26 cellular contexts compared by ENCODE assay signal in the genomic region with DNA sequence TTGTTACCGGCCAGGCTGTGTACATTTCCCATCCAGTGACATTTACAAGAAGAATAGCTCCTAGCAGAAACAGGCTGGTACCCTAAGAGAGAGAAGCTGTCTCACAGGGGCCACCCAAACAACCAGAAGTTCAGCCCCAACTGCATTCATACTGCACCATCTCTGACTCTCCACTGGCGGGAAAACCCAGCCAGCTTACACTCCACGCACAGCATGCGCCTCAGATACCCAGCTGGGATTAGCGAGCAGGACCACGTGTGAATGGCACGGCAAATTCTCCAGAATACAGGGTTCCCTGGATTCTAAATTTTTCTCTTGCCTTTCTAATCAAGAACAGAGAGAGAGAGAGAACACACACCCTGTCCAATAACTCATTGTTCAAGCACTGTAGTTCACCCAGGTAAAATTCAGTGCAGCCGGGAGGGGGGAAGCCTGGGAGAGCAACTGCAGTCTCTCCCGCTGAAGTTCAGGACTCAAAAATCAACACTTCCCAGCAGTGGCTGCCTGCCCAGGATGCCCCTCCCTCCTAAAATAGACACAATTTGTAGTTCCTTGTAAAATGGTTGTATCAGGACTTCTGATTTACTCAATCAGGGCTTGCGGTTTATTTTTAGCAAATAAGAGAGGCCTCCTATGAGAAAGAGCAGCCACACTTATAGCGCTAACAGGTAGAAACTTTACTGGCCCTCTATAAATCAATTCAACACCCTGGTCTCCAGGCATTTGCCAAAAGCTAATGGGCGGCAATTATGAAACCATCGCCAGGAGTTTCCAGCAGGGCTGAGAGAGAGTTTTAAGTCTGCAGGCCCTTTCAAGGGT. TPM values are rescaled to one million over a fixed set of nuclear protein-coding genes. Genes with fewer than 3 reads are reported as not detected.
DNase-seq lines count a peak whose midpoint lies in the region; ATAC-seq, FAIRE-seq and TF ChIP-seq lines count a peak whose summit lies in the region.
"Had no signal": no experiment of that assay in that cellular context is flagged by ENCODE, and none has a peak within 500 bp of the region (broad histone marks: within the 10 kb centered on the region; RNA-seq: fewer than 3 reads in every experiment).

No MANE protein-coding gene starts in this region.

- H3K4me3 Mint-ChIP-seq in naive thymus-derived CD8-positive, alpha-beta T cell, result peak overlapping the region in 9 of 10 donors; percentile 5 to 85 (median 64)
- H3K4me3 Mint-ChIP-seq: activated CD8-positive, alpha-beta T cell treated with anti-CD3 and anti-CD28 coated beads, Interleukin-2, amount 10 ng/mL, durations not matched to agents 7 days and 5 days had no signal

- no peak for TF ChIP-seq EP300 in HepG2 (IDR thresholded peaks at IDR 0.05; ENCODE audit: low read depth in 2 of 2, low read length in 2 of 2)
- no peak for TF ChIP-seq EP300 in HepG2 (CRISPR knock-in tag; IDR thresholded peaks at IDR 0.05; ENCODE audit: borderline replicate concordance)

- H3K4me2 ChIP-seq in HepG2 (ENCODE audit: low read depth, low read length), result no peak overlapping the region

- H4K20me1 ChIP-seq in HepG2 (ENCODE audit: insufficient read depth, low read length), result no peaks in the 10 kb centered on the region

- BruUV-seq in HepG2 (replicated peaks; lab: Mats Ljungman, UMichigan), result no TSS peak

- 16% methylated on average over 13 of the region's 13 CpGs for WGBS in HepG2 (ENCODE audit: low lambda C conversion rate)
- 46% methylated on average over 13 of the region's 13 CpGs for WGBS in right lobe of liver (ENCODE audit: insufficient coverage, low coverage, low lambda C conversion rate, missing lambda C conversion rate)

- H3K4me1 ChIP-seq in HepG2 (ENCODE audit: insufficient read depth, low read length) (no peaks in the 10 kb centered on the region), right lobe of liver (peaks cover 0 to 12% (median 0%) of the 10 kb centered on the region in 4 donors), ascending aorta (peaks cover 7 to 16% of the 10 kb centered on the region in 2 donors)
- H3K4me1 ChIP-seq: uterus had no signal

- CTCF ChIA-PET in HepG2 (lab: Yijun Ruan, JAX; ENCODE audit: low intra/inter-chr PET ratio, low total read pairs), result no interaction called here

- no peak overlapping the region for H3K9ac ChIP-seq in HepG2 (ENCODE audit: insufficient read depth, low read depth, low read length)
- H3K9ac ChIP-seq in SK-N-MC (ENCODE audit: insufficient read length), result no peak overlapping the region

- ATAC-seq in HepG2 (no peak), right lobe of liver (no peak), GM18498 (IDR thresholded peaks at IDR 0.05; ENCODE audit: unreplicated experiment) (no peak)
- no peak for ATAC-seq in naive thymus-derived CD8-positive, alpha-beta T cell
- ATAC-seq: activated CD8-positive, alpha-beta T cell treated with anti-CD3 and anti-CD28 coated beads, Interleukin-2, amount 10 ng/mL, durations not matched to agents 7 days and 5 days; Panc1 had no signal

- no peak for DNase-seq in HepG2 (ENCODE audit: low spot score)
- no peak for DNase-seq in right lobe of liver
- DNase-seq in SK-N-MC (ENCODE audit: low read depth, low spot score), result no peak
- DNase-seq in naive thymus-derived CD8-positive, alpha-beta T cell, result no peak
- DNase-seq in dorsolateral prefrontal cortex, result no peak
- no peak for DNase-seq in ascending aorta (ENCODE audit: low spot score in 2 of 2)
- no peak for DNase-seq in stimulated activated CD4-positive, alpha-beta T cell treated with anti-CD3 and anti-CD28 coated beads, Interleukin-15, amount 100 ng/mL, for 24 hours
- DNase-seq: activated CD8-positive, alpha-beta T cell treated with anti-CD3 and anti-CD28 coated beads, Interleukin-2, amount 10 ng/mL, durations not matched to agents 7 days and 5 days; activated naive CD8-positive, alpha-beta T cell treated with anti-CD3 and anti-CD28 coated beads, Interleukin-2, amount 10 ng/mL, durations not matched to agents 7 days and 5 days; activated T-cell treated with anti-CD3 and anti-CD28 coated beads, Interleukin-2, amount 50 U/mL, for 48 hours; DND-41; islet precursor cell; naive B cell; NCI-H526; spleen; stimulated activated CD8-positive, alpha-beta memory T cell treated with anti-CD3 and anti-CD28 coated beads, Interleukin-4, amount 100 ng/mL, for 48 hours; T-helper 2 cell; uterus had no signal

- no peaks in the 10 kb centered on the region for H3K79me2 ChIP-seq in HepG2 (ENCODE audit: insufficient read depth, low read length)
- H3K79me2 ChIP-seq: hepatocyte had no signal

- in situ Hi-C loops in HepG2 (cut with HindIII; ENCODE audit: extremely low pct_ligation_motif_present, low pct_unique_long_range_greater_than_20kb), result no loop called here

- no peak overlapping the region for H2AFZ ChIP-seq in HepG2 (ENCODE audit: low read length)
- H2AFZ ChIP-seq: hepatocyte had no signal

- TF ChIP-seq RAD21 in HepG2 (CRISPR knock-in tag; IDR thresholded peaks at IDR 0.05), result no peak

- no peak overlapping the region for H3K4me3 ChIP-seq in HepG2 (replicated peaks in 1 of 3; ENCODE audit: insufficient read depth in 1 of 3, low read depth in 2 of 3, low read length in 3 of 3)
- no peak overlapping the region for H3K4me3 ChIP-seq in right lobe of liver
- H3K4me3 ChIP-seq in SK-N-MC, result peak overlapping the region; percentile 27
- H3K4me3 ChIP-seq in dorsolateral prefrontal cortex, result no peak overlapping the region
- no peak overlapping the region for H3K4me3 ChIP-seq in ascending aorta
- H3K4me3 ChIP-seq: coronary artery, hepatocyte, lung, SJSA1, spleen, uterus had no signal

- no peak for TF ChIP-seq CTCF in HepG2 (CRISPR knock-in tag; IDR thresholded peaks at IDR 0.05)
- TF ChIP-seq CTCF in right lobe of liver (IDR thresholded peaks at IDR 0.05), result no peak
- TF ChIP-seq CTCF in dorsolateral prefrontal cortex (IDR thresholded peaks at IDR 0.05 in 54 of 56, conservative IDR thresholded peaks at IDR 0.05 in 2 of 56; ENCODE audit: low read depth in 1 of 56, partially characterized antibody in 56 of 56), result no peak
- no peak for TF ChIP-seq CTCF in ascending aorta (IDR thresholded peaks at IDR 0.05)

- no peak overlapping the region for H3K27ac ChIP-seq in HepG2 (ENCODE audit: extremely low read length, insufficient read depth, low read length)
- no peak overlapping the region for H3K27ac ChIP-seq in right lobe of liver
- H3K27ac ChIP-seq in SK-N-MC, result no peak overlapping the region
- no peak overlapping the region for H3K27ac ChIP-seq in dorsolateral prefrontal cortex
- no peak overlapping the region for H3K27ac ChIP-seq in ascending aorta
- H3K27ac ChIP-seq: coronary artery, hepatocyte, SJSA1, spleen, uterus had no signal

- POLR2A ChIA-PET in HepG2 (lab: Yijun Ruan, JAX), result no interaction called here
- POLR2A ChIA-PET in naive thymus-derived CD8-positive, alpha-beta T cell (lab: Charles Lee), result no interaction called here

- peaks cover 35 to 42% (median 39%) of the 10 kb centered on the region in 5 donors for H3K27me3 Mint-ChIP-seq in naive thymus-derived CD8-positive, alpha-beta T cell

- no peaks in the 10 kb centered on the region for H3K9me3 ChIP-seq in HepG2 (ENCODE audit: low read length)
- H3K9me3 ChIP-seq in right lobe of liver, result no peaks in the 10 kb centered on the region
- H3K9me3 ChIP-seq in SK-N-MC (ENCODE audit: low read depth, low read length), result no peaks in the 10 kb centered on the region
- H3K9me3 ChIP-seq in ascending aorta, result no peaks in the 10 kb centered on the region
- H3K9me3 ChIP-seq: spleen, uterus had no signal

- H3K4me1 Mint-ChIP-seq in naive thymus-derived CD8-positive, alpha-beta T cell, result peaks cover 2 to 14% (median 12%) of the 10 kb centered on the region in 4 donors

- no peak for FAIRE-seq in HepG2 (lab: Jason Lieb, UNC)
- FAIRE-seq: endothelial cell of umbilical vein had no signal

- intact Hi-C loops in HepG2 (cut with micrococcal nuclease; ENCODE audit: unreplicated experiment), result no loop called here
- intact Hi-C loops in right lobe of liver (cut with DNase I), result no loop called here
- intact Hi-C loops in dorsolateral prefrontal cortex (cut with DNase I), result loop anchor here (1.0 to 5.0 kb wide), 2 partner anchors 308 to 311 kb away; no protein-coding TSS in a partner anchor
- intact Hi-C loops in ascending aorta (cut with DNase I), result no loop called here

- peaks cover 0 to 24% of the 10 kb centered on the region in 2 experiments; a peak in 1 of 5 replicates for H3K27me3 ChIP-seq in HepG2 (ENCODE audit: control insufficient read depth in 1 of 2, insufficient read depth in 2 of 2, low read length in 2 of 2)
- no peaks in the 10 kb centered on the region for H3K27me3 ChIP-seq in right lobe of liver
- H3K27me3 ChIP-seq in dorsolateral prefrontal cortex, result peaks cover 0 to 13% (median 0%) of the 10 kb centered on the region in 45 donors
- no peaks in the 10 kb centered on the region for H3K27me3 ChIP-seq in ascending aorta
- H3K27me3 ChIP-seq: uterus had no signal

- no peak overlapping the region for H3K27ac Mint-ChIP-seq in naive thymus-derived CD8-positive, alpha-beta T cell
- H3K27ac Mint-ChIP-seq: activated CD8-positive, alpha-beta T cell treated with anti-CD3 and anti-CD28 coated beads, Interleukin-2, amount 10 ng/mL, durations not matched to agents 7 days and 5 days; activated naive CD8-positive, alpha-beta T cell treated with anti-CD3 and anti-CD28 coated beads, Interleukin-2, amount 10 ng/mL, durations not matched to agents 7 days and 5 days; naive B cell had no signal

- peaks cover 0 to 1% (median 0%) of the 10 kb centered on the region in 9 donors for H3K9me3 Mint-ChIP-seq in naive thymus-derived CD8-positive, alpha-beta T cell
- H3K9me3 Mint-ChIP-seq: activated naive CD8-positive, alpha-beta T cell treated with anti-CD3 and anti-CD28 coated beads, Interleukin-2, amount 10 ng/mL, durations not matched to agents 7 days and 5 days had no signal

- no peaks in the 10 kb centered on the region for H3K36me3 ChIP-seq in HepG2 (replicated peaks in 1 of 2; ENCODE audit: control insufficient read depth in 1 of 2, insufficient read depth in 2 of 2, low read length in 2 of 2)
- H3K36me3 ChIP-seq in right lobe of liver, result no peaks in the 10 kb centered on the region
- H3K36me3 ChIP-seq in SK-N-MC (ENCODE audit: insufficient read depth, low read length), result no peaks in the 10 kb centered on the region
- H3K36me3 ChIP-seq in ascending aorta, result no peaks in the 10 kb centered on the region
- H3K36me3 ChIP-seq: SJSA1, spleen, uterus had no signal

- TF ChIP-seq POLR2A in HepG2 (IDR thresholded peaks at IDR 0.05; ENCODE audit: insufficient read depth in 1 of 2, low read depth in 2 of 2, low read length in 2 of 2), result no peak
- TF ChIP-seq POLR2A in right lobe of liver (IDR thresholded peaks at IDR 0.05), result no peak

- peaks cover 0 to 6% (median 0%) of the 10 kb centered on the region in 3 donors for H3K36me3 Mint-ChIP-seq in naive thymus-derived CD8-positive, alpha-beta T cell
- H3K36me3 Mint-ChIP-seq: activated naive CD8-positive, alpha-beta T cell treated with anti-CD3 and anti-CD28 coated beads, Interleukin-2, amount 10 ng/mL, durations not matched to agents 7 days and 5 days; naive B cell had no signal

RNA-seq across cellular contexts. Expression of a gene that starts 2.2 kb away (rescaled TPM):
- total RNA-seq in HepG2 (2016; rRNA removed; fragmentation: Illumina TruSeq; extraction: Trizol) (not detected in 2 replicates), right lobe of liver (1 to 10 TPM in 2 of 6 experiments, under 1 TPM in 4; 0.25 to 1.2 (median 0.50) TPM), dorsolateral prefrontal cortex (1 to 10 TPM; 1.3 to 9.7 (median 5.3) TPM), ascending aorta (4.3 TPM)
- total RNA-seq in HepG2 (2016; cell fraction: cytosol; rRNA removed; fragmentation: Illumina TruSeq; extraction: Trizol; ENCODE audit: low read depth), result not detected in 2 replicates
- not detected in 2 replicates for total RNA-seq in HepG2 (2016; cell fraction: insoluble cytoplasmic fraction; rRNA removed; fragmentation: Illumina TruSeq; extraction: Trizol)
- total RNA-seq in HepG2 (2016; cell fraction: membrane; rRNA removed; fragmentation: Illumina TruSeq; extraction: Trizol), result not detected in 2 replicates
- total RNA-seq in HepG2 (2016; cell fraction: nucleus; rRNA removed; fragmentation: Illumina TruSeq; extraction: Trizol), result not detected in 2 replicates
- polyA plus RNA-seq in HepG2 (2011; rRNA removed), result not detected in 2 replicates
- not detected in 2 replicates for polyA plus RNA-seq in HepG2 (2011; cell fraction: cytosol; rRNA removed)
- 0.03 TPM in 1 of 2 replicates, not detected in the other for polyA plus RNA-seq in HepG2 (2011; cell fraction: nucleus; rRNA removed)
- not detected in 2 replicates for polyA plus RNA-seq in HepG2 (2012)
- not detected in 2 replicates for polyA plus RNA-seq in HepG2 (2016; cell fraction: cytosol; fragmentation: Illumina TruSeq; extraction: Trizol; ENCODE audit: low read depth)
- polyA plus RNA-seq in HepG2 (2016; cell fraction: insoluble cytoplasmic fraction; fragmentation: Illumina TruSeq; extraction: Trizol; ENCODE audit: low read depth), result not detected in 2 replicates
- polyA plus RNA-seq in HepG2 (2016; cell fraction: membrane; fragmentation: Illumina TruSeq; extraction: Trizol; ENCODE audit: low read depth), result not detected in 2 replicates
- polyA plus RNA-seq in HepG2 (2016; cell fraction: nucleus; fragmentation: Illumina TruSeq; extraction: Trizol; ENCODE audit: insufficient read depth, low read depth), result not detected in 2 replicates
- not detected in 2 replicates for polyA minus RNA-seq in HepG2 (2011; rRNA and poly(A)+ RNA removed; ENCODE audit: low replicate concordance)
- not detected in 2 replicates for polyA minus RNA-seq in HepG2 (2011; cell fraction: cytosol; rRNA and poly(A)+ RNA removed)
- polyA minus RNA-seq in HepG2 (2011; cell fraction: nucleus; rRNA and poly(A)+ RNA removed), result not detected in 2 replicates
- under 1 TPM in 1 of 2 experiments, not detected in 1; 0.16 TPM for total RNA-seq in naive thymus-derived CD8-positive, alpha-beta T cell
- polyA plus RNA-seq in naive thymus-derived CD8-positive, alpha-beta T cell, result under 1 TPM in 2 of 3 donors, not detected in 1; 0.10 to 0.51 TPM
- total RNA-seq: endothelial cell of umbilical vein, SJSA1 had no signal
- polyA plus RNA-seq: AG04450, endothelial cell of umbilical vein had no signal

RNA-seq across cellular contexts. Expression of a gene that starts 38.8 kb away (rescaled TPM):
- 9.5 and 18.4 TPM in 2 replicates for total RNA-seq in HepG2 (2016; rRNA removed; fragmentation: Illumina TruSeq; extraction: Trizol)
- 2.3 and 2.7 TPM in 2 replicates for total RNA-seq in HepG2 (2016; cell fraction: cytosol; rRNA removed; fragmentation: Illumina TruSeq; extraction: Trizol; ENCODE audit: low read depth)
- total RNA-seq in HepG2 (2016; cell fraction: insoluble cytoplasmic fraction; rRNA removed; fragmentation: Illumina TruSeq; extraction: Trizol), result 10.7 and 16.8 TPM in 2 replicates
- total RNA-seq in HepG2 (2016; cell fraction: membrane; rRNA removed; fragmentation: Illumina TruSeq; extraction: Trizol), result 4.8 and 5.2 TPM in 2 replicates
- 52.9 and 59.3 TPM in 2 replicates for total RNA-seq in HepG2 (2016; cell fraction: nucleus; rRNA removed; fragmentation: Illumina TruSeq; extraction: Trizol)
- 15.4 and 17.7 TPM in 2 replicates for polyA plus RNA-seq in HepG2 (2011; rRNA removed)
- 3.9 and 5.6 TPM in 2 replicates for polyA plus RNA-seq in HepG2 (2011; cell fraction: cytosol; rRNA removed)
- 55.3 and 57.0 TPM in 2 replicates for polyA plus RNA-seq in HepG2 (2011; cell fraction: nucleus; rRNA removed)
- polyA plus RNA-seq in HepG2 (2012), result 18.6 and 18.8 TPM in 2 replicates
- 0.83 and 0.90 TPM in 2 replicates for polyA plus RNA-seq in HepG2 (2016; cell fraction: cytosol; fragmentation: Illumina TruSeq; extraction: Trizol; ENCODE audit: low read depth)
- 6.5 and 7.5 TPM in 2 replicates for polyA plus RNA-seq in HepG2 (2016; cell fraction: insoluble cytoplasmic fraction; fragmentation: Illumina TruSeq; extraction: Trizol; ENCODE audit: low read depth)
- 1.5 and 2.0 TPM in 2 replicates for polyA plus RNA-seq in HepG2 (2016; cell fraction: membrane; fragmentation: Illumina TruSeq; extraction: Trizol; ENCODE audit: low read depth)
- polyA plus RNA-seq in HepG2 (2016; cell fraction: nucleus; fragmentation: Illumina TruSeq; extraction: Trizol; ENCODE audit: insufficient read depth, low read depth), result 49.7 and 55.1 TPM in 2 replicates
- polyA minus RNA-seq in HepG2 (2011; rRNA and poly(A)+ RNA removed; ENCODE audit: low replicate concordance), result 9.8 and 16.0 TPM in 2 replicates
- polyA minus RNA-seq in HepG2 (2011; cell fraction: cytosol; rRNA and poly(A)+ RNA removed), result 5.3 and 6.9 TPM in 2 replicates
- 178 and 181 TPM in 2 replicates for polyA minus RNA-seq in HepG2 (2011; cell fraction: nucleus; rRNA and poly(A)+ RNA removed)
- 10 to 100 TPM; 10.8 to 19.1 (median 11.7) TPM for total RNA-seq in right lobe of liver
- total RNA-seq in naive thymus-derived CD8-positive, alpha-beta T cell, result 100 to 1,000 TPM; 105 TPM
- polyA plus RNA-seq in naive thymus-derived CD8-positive, alpha-beta T cell, result 10 to 100 TPM; 14.5 to 18.7 (median 18.0) TPM
- total RNA-seq in dorsolateral prefrontal cortex, result 10 to 100 TPM; 39.0 to 95.3 (median 58.1) TPM
- 17.6 TPM for total RNA-seq in ascending aorta

Comparison
In these comparisons a context has a peak if more than half of its experiments do, and no peak if none do; other contexts are left out.
1. intact Hi-C loops: an anchor here in dorsolateral prefrontal cortex (1.0 to 5.0 kb wide); none called in HepG2, right lobe of liver and ascending aorta.